ENCODE assay signal across 1 cellular context in genomic region chr17:40648326-40648968, GRCh38.
TF ChIP-seq lines count a peak whose summit lies in the region.

No MANE protein-coding gene starts in this region.

TF ChIP-seq in HepG2, 621 proteins besides CTCF, POLR2A, EP300 and RAD21 (continued from another document and continues in another):
- TF ChIP-seq CSRNP2 (CRISPR knock-in tag; conservative IDR thresholded peaks at IDR 0.05; ENCODE audit: low read depth) (no peak), ZNF207 (IDR thresholded peaks at IDR 0.05; ENCODE audit: borderline replicate concordance) (no peak), ZNF280B (CRISPR knock-in tag; IDR thresholded peaks at IDR 0.05; ENCODE audit: borderline replicate concordance) (peak; percentile 9; the same call in 1 of the 2 replicates), ZNF556 (CRISPR knock-in tag; IDR thresholded peaks at IDR 0.05; ENCODE audit: borderline replicate concordance) (peak; percentile 24; the same call in 1 of the 2 replicates), ZSCAN21 (CRISPR knock-in tag; IDR thresholded peaks at IDR 0.05; ENCODE audit: borderline replicate concordance) (no peak; the same call in 1 of the 2 replicates), STAT5B (CRISPR knock-in tag; IDR thresholded peaks at IDR 0.05) (no peak), FOXJ3 (CRISPR knock-in tag; IDR thresholded peaks at IDR 0.05; ENCODE audit: borderline replicate concordance) (no peak), ARHGAP35 (CRISPR knock-in tag; IDR thresholded peaks at IDR 0.05; ENCODE audit: borderline replicate concordance) (0 out of 2 replicates have a peak, but pooled peaks have one; percentile 47), HMGA1 (CRISPR knock-in tag; conservative IDR thresholded peaks at IDR 0.05) (no peak), FLYWCH1 (CRISPR knock-in tag; IDR thresholded peaks at IDR 0.05) (0 out of 2 replicates have a peak, but pooled peaks have one; percentile 16), RNF2 (conservative IDR thresholded peaks at IDR 0.05; ENCODE audit: low read depth) (no peak), KLF16 (CRISPR knock-in tag; IDR thresholded peaks at IDR 0.05) (no peak; a peak in 1 of 4 replicates), RFXANK (CRISPR knock-in tag; IDR thresholded peaks at IDR 0.05) (no peak), ZNF337 (CRISPR knock-in tag; IDR thresholded peaks at IDR 0.05; ENCODE audit: borderline replicate concordance, low read depth) (no peak), ZBTB39 (CRISPR knock-in tag; IDR thresholded peaks at IDR 0.05) (no peak), LCORL (IDR thresholded peaks at IDR 0.05) (no peak), LCORL (CRISPR knock-in tag; IDR thresholded peaks at IDR 0.05) (0 out of 2 replicates have a peak, but pooled peaks have one; percentile 16), RBAK (CRISPR knock-in tag; IDR thresholded peaks at IDR 0.05) (no peak), ZNF10 (CRISPR knock-in tag; IDR thresholded peaks at IDR 0.05; ENCODE audit: borderline replicate concordance, low read depth) (no peak; the same call in 1 of the 2 replicates), THAP11 (CRISPR knock-in tag; IDR thresholded peaks at IDR 0.05) (no peak), LRRFIP1 (CRISPR knock-in tag; conservative IDR thresholded peaks at IDR 0.05) (no peak), ZZZ3 (CRISPR knock-in tag; IDR thresholded peaks at IDR 0.05; ENCODE audit: borderline replicate concordance) (no peak), REXO4 (CRISPR knock-in tag; IDR thresholded peaks at IDR 0.05; ENCODE audit: borderline replicate concordance) (no peak), MED8 (CRISPR knock-in tag; IDR thresholded peaks at IDR 0.05; ENCODE audit: insufficient replicate concordance) (peak; percentile 64), SETDB1 (CRISPR knock-in tag; IDR thresholded peaks at IDR 0.05; ENCODE audit: borderline replicate concordance) (no peak), CENPX (CRISPR knock-in tag; IDR thresholded peaks at IDR 0.05) (no peak), TAF1 (CRISPR knock-in tag; IDR thresholded peaks at IDR 0.05) (peak; percentile 53; the same call in 1 of the 2 replicates), ZFP62 (CRISPR knock-in tag; IDR thresholded peaks at IDR 0.05) (no peak), ZNF362 (CRISPR knock-in tag; IDR thresholded peaks at IDR 0.05; ENCODE audit: borderline replicate concordance) (no peak), BHLHE40 (IDR thresholded peaks at IDR 0.05; ENCODE audit: low read length) (no peak), HIVEP1 (CRISPR knock-in tag; IDR thresholded peaks at IDR 0.05) (no peak), ONECUT2 (CRISPR knock-in tag; IDR thresholded peaks at IDR 0.05) (no peak), IRX3 (CRISPR knock-in tag; IDR thresholded peaks at IDR 0.05; ENCODE audit: borderline replicate concordance, low read depth) (no peak; the same call in 1 of the 2 replicates), ZNF563 (CRISPR knock-in tag; IDR thresholded peaks at IDR 0.05) (no peak), ZNF331 (CRISPR knock-in tag; IDR thresholded peaks at IDR 0.05) (0 out of 2 replicates have a peak, but pooled peaks have one; percentile 8), GATA4 (IDR thresholded peaks at IDR 0.05; ENCODE audit: borderline replicate concordance, low read depth) (no peak), CCDC6 (CRISPR knock-in tag; IDR thresholded peaks at IDR 0.05) (0 out of 2 replicates have a peak, but pooled peaks have one; percentile 32), DDIT3 (CRISPR knock-in tag; IDR thresholded peaks at IDR 0.05) (no peak), RBFOX2 (IDR thresholded peaks at IDR 0.05; ENCODE audit: low read depth, low read length) (peak; percentile 20; the same call in 1 of the 2 replicates), NFATC3 (CRISPR knock-in tag; IDR thresholded peaks at IDR 0.05) (peak; percentile 11; the same call in 1 of the 2 replicates), ZNF567 (CRISPR knock-in tag; IDR thresholded peaks at IDR 0.05; ENCODE audit: borderline replicate concordance) (peak; percentile 33; the same call in 1 of the 2 replicates)
- TF ChIP-seq, protein P1, sequence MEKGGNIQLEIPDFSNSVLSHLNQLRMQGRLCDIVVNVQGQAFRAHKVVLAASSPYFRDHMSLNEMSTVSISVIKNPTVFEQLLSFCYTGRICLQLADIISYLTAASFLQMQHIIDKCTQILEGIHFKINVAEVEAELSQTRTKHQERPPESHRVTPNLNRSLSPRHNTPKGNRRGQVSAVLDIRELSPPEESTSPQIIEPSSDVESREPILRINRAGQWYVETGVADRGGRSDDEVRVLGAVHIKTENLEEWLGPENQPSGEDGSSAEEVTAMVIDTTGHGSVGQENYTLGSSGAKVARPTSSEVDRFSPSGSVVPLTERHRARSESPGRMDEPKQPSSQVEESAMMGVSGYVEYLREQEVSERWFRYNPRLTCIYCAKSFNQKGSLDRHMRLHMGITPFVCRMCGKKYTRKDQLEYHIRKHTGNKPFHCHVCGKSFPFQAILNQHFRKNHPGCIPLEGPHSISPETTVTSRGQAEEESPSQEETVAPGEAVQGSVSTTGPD (CRISPR knock-in tag; IDR thresholded peaks at IDR 0.05): no peak
- TF ChIP-seq, protein P2, sequence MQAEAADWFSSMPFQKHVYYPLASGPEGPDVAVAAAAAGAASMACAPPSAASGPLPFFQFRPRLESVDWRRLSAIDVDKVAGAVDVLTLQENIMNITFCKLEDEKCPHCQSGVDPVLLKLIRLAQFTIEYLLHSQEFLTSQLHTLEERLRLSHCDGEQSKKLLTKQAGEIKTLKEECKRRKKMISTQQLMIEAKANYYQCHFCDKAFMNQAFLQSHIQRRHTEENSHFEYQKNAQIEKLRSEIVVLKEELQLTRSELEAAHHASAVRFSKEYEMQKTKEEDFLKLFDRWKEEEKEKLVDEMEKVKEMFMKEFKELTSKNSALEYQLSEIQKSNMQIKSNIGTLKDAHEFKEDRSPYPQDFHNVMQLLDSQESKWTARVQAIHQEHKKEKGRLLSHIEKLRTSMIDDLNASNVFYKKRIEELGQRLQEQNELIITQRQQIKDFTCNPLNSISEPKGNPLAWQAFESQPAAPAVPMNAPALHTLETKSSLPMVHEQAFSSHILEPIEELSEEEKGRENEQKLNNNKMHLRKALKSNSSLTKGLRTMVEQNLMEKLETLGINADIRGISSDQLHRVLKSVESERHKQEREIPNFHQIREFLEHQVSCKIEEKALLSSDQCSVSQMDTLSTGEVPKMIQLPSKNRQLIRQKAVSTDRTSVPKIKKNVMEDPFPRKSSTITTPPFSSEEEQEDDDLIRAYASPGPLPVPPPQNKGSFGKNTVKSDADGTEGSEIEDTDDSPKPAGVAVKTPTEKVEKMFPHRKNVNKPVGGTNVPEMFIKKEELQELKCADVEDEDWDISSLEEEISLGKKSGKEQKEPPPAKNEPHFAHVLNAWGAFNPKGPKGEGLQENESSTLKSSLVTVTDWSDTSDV (CRISPR knock-in tag; IDR thresholded peaks at IDR 0.05): no peak; the same call in 1 of the 2 replicates
- TF ChIP-seq, protein P3, sequence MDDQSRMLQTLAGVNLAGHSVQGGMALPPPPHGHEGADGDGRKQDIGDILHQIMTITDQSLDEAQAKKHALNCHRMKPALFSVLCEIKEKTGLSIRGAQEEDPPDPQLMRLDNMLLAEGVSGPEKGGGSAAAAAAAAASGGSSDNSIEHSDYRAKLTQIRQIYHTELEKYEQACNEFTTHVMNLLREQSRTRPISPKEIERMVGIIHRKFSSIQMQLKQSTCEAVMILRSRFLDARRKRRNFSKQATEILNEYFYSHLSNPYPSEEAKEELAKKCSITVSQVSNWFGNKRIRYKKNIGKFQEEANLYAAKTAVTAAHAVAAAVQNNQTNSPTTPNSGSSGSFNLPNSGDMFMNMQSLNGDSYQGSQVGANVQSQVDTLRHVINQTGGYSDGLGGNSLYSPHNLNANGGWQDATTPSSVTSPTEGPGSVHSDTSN (CRISPR knock-in tag; IDR thresholded peaks at IDR 0.05; ENCODE audit: borderline replicate concordance): no peak
- TF ChIP-seq, protein P4, sequence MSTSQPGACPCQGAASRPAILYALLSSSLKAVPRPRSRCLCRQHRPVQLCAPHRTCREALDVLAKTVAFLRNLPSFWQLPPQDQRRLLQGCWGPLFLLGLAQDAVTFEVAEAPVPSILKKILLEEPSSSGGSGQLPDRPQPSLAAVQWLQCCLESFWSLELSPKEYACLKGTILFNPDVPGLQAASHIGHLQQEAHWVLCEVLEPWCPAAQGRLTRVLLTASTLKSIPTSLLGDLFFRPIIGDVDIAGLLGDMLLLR (CRISPR knock-in tag; IDR thresholded peaks at IDR 0.05): no peak
- TF ChIP-seq, protein P5, sequence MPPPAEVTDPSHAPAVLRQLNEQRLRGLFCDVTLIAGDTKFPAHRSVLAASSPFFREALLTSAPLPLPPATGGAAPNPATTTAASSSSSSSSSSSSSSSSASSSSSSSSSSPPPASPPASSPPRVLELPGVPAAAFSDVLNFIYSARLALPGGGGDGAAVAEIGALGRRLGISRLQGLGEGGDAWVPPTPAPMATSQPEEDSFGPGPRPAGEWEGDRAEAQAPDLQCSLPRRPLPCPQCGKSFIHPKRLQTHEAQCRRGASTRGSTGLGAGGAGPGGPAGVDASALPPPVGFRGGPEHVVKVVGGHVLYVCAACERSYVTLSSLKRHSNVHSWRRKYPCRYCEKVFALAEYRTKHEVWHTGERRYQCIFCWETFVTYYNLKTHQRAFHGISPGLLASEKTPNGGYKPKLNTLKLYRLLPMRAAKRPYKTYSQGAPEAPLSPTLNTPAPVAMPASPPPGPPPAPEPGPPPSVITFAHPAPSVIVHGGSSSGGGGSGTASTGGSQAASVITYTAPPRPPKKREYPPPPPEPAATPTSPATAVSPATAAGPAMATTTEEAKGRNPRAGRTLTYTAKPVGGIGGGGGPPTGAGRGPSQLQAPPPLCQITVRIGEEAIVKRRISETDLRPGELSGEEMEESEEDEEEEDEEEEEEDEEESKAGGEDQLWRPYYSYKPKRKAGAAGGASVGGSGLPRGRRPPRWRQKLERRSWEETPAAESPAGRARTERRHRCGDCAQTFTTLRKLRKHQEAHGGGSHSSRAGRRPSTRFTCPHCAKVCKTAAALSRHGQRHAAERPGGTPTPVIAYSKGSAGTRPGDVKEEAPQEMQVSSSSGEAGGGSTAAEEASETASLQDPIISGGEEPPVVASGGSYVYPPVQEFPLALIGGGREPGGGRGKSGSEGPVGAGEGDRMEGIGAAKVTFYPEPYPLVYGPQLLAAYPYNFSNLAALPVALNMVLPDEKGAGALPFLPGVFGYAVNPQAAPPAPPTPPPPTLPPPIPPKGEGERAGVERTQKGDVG (CRISPR knock-in tag; IDR thresholded peaks at IDR 0.05; ENCODE audit: borderline replicate concordance): no peak
